Comparison of ENCODE assay signal across 30 cellular contexts in the genomic region with DNA sequence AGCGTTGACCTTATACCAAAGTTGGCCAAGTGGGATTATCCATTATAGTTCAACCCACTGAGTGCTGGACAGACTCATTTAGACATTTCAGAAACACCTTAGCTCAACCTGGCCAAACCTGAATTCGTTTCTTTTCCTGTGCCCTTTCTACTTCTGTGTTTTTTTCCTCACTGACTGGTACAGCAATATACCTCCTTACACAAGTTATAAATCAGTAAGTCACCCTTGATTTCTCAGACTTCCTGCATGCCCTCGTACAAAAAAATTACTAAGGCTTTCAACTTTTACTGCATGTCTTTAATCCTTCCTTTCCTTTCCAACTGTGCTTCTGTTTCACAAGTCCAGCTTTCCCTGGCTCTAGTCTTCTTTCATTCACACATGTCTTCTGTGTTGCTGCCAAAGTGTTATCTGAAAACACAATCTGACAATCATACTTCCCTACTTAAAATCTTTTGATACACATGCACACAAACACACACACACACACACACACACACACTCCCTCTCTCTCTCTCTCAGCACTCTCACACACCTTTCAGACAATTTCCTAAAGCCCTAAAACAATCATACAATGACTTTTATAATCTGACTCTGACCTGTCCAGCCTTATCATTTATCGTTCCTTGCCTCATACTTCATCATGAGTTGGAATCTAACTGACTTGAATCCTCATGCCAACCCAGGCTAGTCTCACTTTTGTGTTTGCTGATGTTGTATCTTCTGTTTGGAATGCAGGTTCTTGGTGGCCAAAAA.
"Had no signal": no experiment of that assay in that cellular context is flagged by ENCODE, and none has a peak within 500 bp of the region (broad histone marks: within the 10 kb centered on the region; RNA-seq: fewer than 3 reads in every experiment).

No MANE protein-coding gene starts in this region.

- H3K27ac ChIP-seq: brain microvascular endothelial cell, neural progenitor cell, right lobe of liver, upper lobe of right lung had no signal

- DNase-seq: activated CD4-positive, alpha-beta memory T cell treated with anti-CD3 and anti-CD28 coated beads for 36 hours; activated CD4-positive, alpha-beta T cell treated with anti-CD3 and anti-CD28 coated beads, Interleukin-2, amount 10 ng/mL, durations not matched to agents 24 days and 14 days; activated CD4-positive, CD25-positive, alpha-beta regulatory T cell treated with anti-CD3 and anti-CD28 coated beads, Interleukin-2, amount 50 U/mL, for 72 hours; activated CD8-positive, alpha-beta memory T cell treated with anti-CD3 and anti-CD28 coated beads, Interleukin-2, amount 50 U/mL, for 4 hours; activated effector memory CD4-positive, alpha-beta T cell treated with anti-CD3 and anti-CD28 coated beads, Interleukin-2, amount 50 U/mL, for 16 hours; activated naive CD4-positive, alpha-beta T cell treated with anti-CD3 and anti-CD28 coated beads, Interleukin-2, amount 10 ng/mL, durations not matched to agents 7 days and 5 days; activated naive CD8-positive, alpha-beta T cell treated with anti-CD3 and anti-CD28 coated beads, Interleukin-2, amount 10 ng/mL, durations not matched to agents 7 days and 5 days; activated T-cell treated with anti-CD3 and anti-CD28 coated beads, Interleukin-2, amount 50 U/mL, for 1 hour; amniotic stem cell; brain microvascular endothelial cell; cortex of kidney; effector memory CD8-positive, alpha-beta T cell; erythroblast; head of caudate nucleus; hippocampal formation; kidney; natural killer cell; occipital lobe; right lobe of liver; stimulated activated CD4-positive, alpha-beta T cell treated with anti-CD3 and anti-CD28 coated beads, Interleukin-12 subunit alpha, Interleukin-12 subunit beta, amount 100 ng/mL, for 4 hours; stimulated activated CD4-positive, alpha-beta T cell treated with anti-CD3 and anti-CD28 coated beads, Interleukin-4, amount 100 ng/mL, for 1 hour; substantia nigra; T-helper 17 cell; T1000; upper lobe of right lung had no signal

- H3K27me3 Mint-ChIP-seq: activated CD4-positive, alpha-beta memory T cell treated with anti-CD3 and anti-CD28 coated beads for 36 hours; activated CD4-positive, alpha-beta T cell treated with anti-CD3 and anti-CD28 coated beads, Interleukin-2, amount 10 ng/mL, durations not matched to agents 24 days and 14 days; activated naive CD4-positive, alpha-beta T cell treated with anti-CD3 and anti-CD28 coated beads, Interleukin-2, amount 10 ng/mL, durations not matched to agents 7 days and 5 days; activated naive CD8-positive, alpha-beta T cell treated with anti-CD3 and anti-CD28 coated beads, Interleukin-2, amount 10 ng/mL, durations not matched to agents 7 days and 5 days; effector memory CD8-positive, alpha-beta T cell; memory B cell; stimulated activated naive CD8-positive, alpha-beta T cell treated with anti-CD3 and anti-CD28 coated beads, Interleukin-15, Interleukin-2, amounts not matched to agents 100 ng/mL and 50 ng/mL, for 24 hours; T-helper 17 cell had no signal

- H3K36me3 ChIP-seq: brain microvascular endothelial cell, neural progenitor cell, right lobe of liver, upper lobe of right lung had no signal

- ATAC-seq: effector memory CD8-positive, alpha-beta T cell; natural killer cell; right lobe of liver; stimulated activated effector memory CD8-positive, alpha-beta T cell treated with anti-CD3 and anti-CD28 coated beads, Interleukin-12 subunit alpha, Interleukin-12 subunit beta, amount 100 ng/mL, for 72 hours; T-helper 17 cell; upper lobe of right lung had no signal

- H3K4me3 Mint-ChIP-seq: activated CD4-positive, alpha-beta memory T cell treated with anti-CD3 and anti-CD28 coated beads for 36 hours; activated CD4-positive, alpha-beta T cell treated with anti-CD3 and anti-CD28 coated beads, Interleukin-2, amount 10 ng/mL, durations not matched to agents 24 days and 14 days; activated naive CD4-positive, alpha-beta T cell treated with anti-CD3 and anti-CD28 coated beads, Interleukin-2, amount 10 ng/mL, durations not matched to agents 7 days and 5 days; activated naive CD8-positive, alpha-beta T cell treated with anti-CD3 and anti-CD28 coated beads, Interleukin-2, amount 10 ng/mL, durations not matched to agents 7 days and 5 days; activated T-helper 1 cell treated with anti-CD3 and anti-CD28 coated beads, Interleukin-12 subunit alpha, Interleukin-12 subunit beta, Interleukin-2, Interleukin-4 antibody, amounts not matched to agents 30 ng/mL and 10 ng/mL and 1 ng/mL, durations not matched to agents 14 hours and 24 hours and 36 hours; effector memory CD8-positive, alpha-beta T cell; memory B cell; natural killer cell; neural progenitor cell; stimulated activated effector memory CD8-positive, alpha-beta T cell treated with anti-CD3 and anti-CD28 coated beads, Interleukin-12 subunit alpha, Interleukin-12 subunit beta, amount 100 ng/mL, for 72 hours; stimulated activated naive CD8-positive, alpha-beta T cell treated with anti-CD3 and anti-CD28 coated beads, Interleukin-15, Interleukin-2, amounts not matched to agents 100 ng/mL and 50 ng/mL, for 24 hours; T-helper 17 cell had no signal

- H3K4me1 Mint-ChIP-seq: activated CD4-positive, alpha-beta T cell treated with anti-CD3 and anti-CD28 coated beads, Interleukin-2, amount 10 ng/mL, durations not matched to agents 24 days and 14 days; activated naive CD4-positive, alpha-beta T cell treated with anti-CD3 and anti-CD28 coated beads, Interleukin-2, amount 10 ng/mL, durations not matched to agents 7 days and 5 days; activated naive CD8-positive, alpha-beta T cell treated with anti-CD3 and anti-CD28 coated beads, Interleukin-2, amount 10 ng/mL, durations not matched to agents 7 days and 5 days; memory B cell; natural killer cell; stimulated activated effector memory CD8-positive, alpha-beta T cell treated with anti-CD3 and anti-CD28 coated beads, Interleukin-12 subunit alpha, Interleukin-12 subunit beta, amount 100 ng/mL, for 72 hours; T-helper 17 cell had no signal

- H3K36me3 Mint-ChIP-seq: activated CD4-positive, alpha-beta memory T cell treated with anti-CD3 and anti-CD28 coated beads for 36 hours; activated naive CD4-positive, alpha-beta T cell treated with anti-CD3 and anti-CD28 coated beads, Interleukin-2, amount 10 ng/mL, durations not matched to agents 7 days and 5 days; activated naive CD8-positive, alpha-beta T cell treated with anti-CD3 and anti-CD28 coated beads, Interleukin-2, amount 10 ng/mL, durations not matched to agents 7 days and 5 days; memory B cell; natural killer cell; neural progenitor cell; stimulated activated effector memory CD8-positive, alpha-beta T cell treated with anti-CD3 and anti-CD28 coated beads, Interleukin-12 subunit alpha, Interleukin-12 subunit beta, amount 100 ng/mL, for 72 hours had no signal

- H3K9me3 Mint-ChIP-seq: activated CD4-positive, alpha-beta T cell treated with anti-CD3 and anti-CD28 coated beads, Interleukin-2, amount 10 ng/mL, durations not matched to agents 24 days and 14 days; activated naive CD4-positive, alpha-beta T cell treated with anti-CD3 and anti-CD28 coated beads, Interleukin-2, amount 10 ng/mL, durations not matched to agents 7 days and 5 days; activated naive CD8-positive, alpha-beta T cell treated with anti-CD3 and anti-CD28 coated beads, Interleukin-2, amount 10 ng/mL, durations not matched to agents 7 days and 5 days; activated T-helper 1 cell treated with anti-CD3 and anti-CD28 coated beads, Interleukin-12 subunit alpha, Interleukin-12 subunit beta, Interleukin-2, Interleukin-4 antibody, amounts not matched to agents 30 ng/mL and 10 ng/mL and 1 ng/mL, durations not matched to agents 14 hours and 24 hours and 36 hours; neural progenitor cell; stimulated activated naive CD8-positive, alpha-beta T cell treated with anti-CD3 and anti-CD28 coated beads, Interleukin-15, Interleukin-2, amounts not matched to agents 100 ng/mL and 50 ng/mL, for 24 hours had no signal

- H2AFZ ChIP-seq: neural progenitor cell had no signal

- H3K9me3 ChIP-seq: right lobe of liver, upper lobe of right lung had no signal

- H3K27me3 ChIP-seq: brain microvascular endothelial cell, neural progenitor cell, right lobe of liver, upper lobe of right lung had no signal

- H3K4me1 ChIP-seq: neural progenitor cell, right lobe of liver, upper lobe of right lung had no signal

- H3K4me2 ChIP-seq: neural progenitor cell had no signal

- H3K27ac Mint-ChIP-seq: activated CD4-positive, alpha-beta memory T cell treated with anti-CD3 and anti-CD28 coated beads for 36 hours; activated CD4-positive, alpha-beta T cell treated with anti-CD3 and anti-CD28 coated beads, Interleukin-2, amount 10 ng/mL, durations not matched to agents 24 days and 14 days; activated naive CD4-positive, alpha-beta T cell treated with anti-CD3 and anti-CD28 coated beads, Interleukin-2, amount 10 ng/mL, durations not matched to agents 7 days and 5 days; activated naive CD8-positive, alpha-beta T cell treated with anti-CD3 and anti-CD28 coated beads, Interleukin-2, amount 10 ng/mL, durations not matched to agents 7 days and 5 days; activated T-helper 1 cell treated with anti-CD3 and anti-CD28 coated beads, Interleukin-12 subunit alpha, Interleukin-12 subunit beta, Interleukin-2, Interleukin-4 antibody, amounts not matched to agents 30 ng/mL and 10 ng/mL and 1 ng/mL, durations not matched to agents 14 hours and 24 hours and 36 hours; effector memory CD8-positive, alpha-beta T cell; memory B cell; natural killer cell; neural progenitor cell; stimulated activated effector memory CD8-positive, alpha-beta T cell treated with anti-CD3 and anti-CD28 coated beads, Interleukin-12 subunit alpha, Interleukin-12 subunit beta, amount 100 ng/mL, for 72 hours; stimulated activated naive CD8-positive, alpha-beta T cell treated with anti-CD3 and anti-CD28 coated beads, Interleukin-15, Interleukin-2, amounts not matched to agents 100 ng/mL and 50 ng/mL, for 24 hours; T-helper 17 cell had no signal

- H3K4me3 ChIP-seq: neural progenitor cell, right lobe of liver, upper lobe of right lung had no signal
